8 cellular contexts compared by ENCODE assay signal in genomic region chr6:1856381-1856780, GRCh38.
DNase-seq lines count a peak whose midpoint lies in the region; ATAC-seq and TF ChIP-seq lines count a peak whose summit lies in the region.

No MANE protein-coding gene starts in this region.

- H3K9me3 ChIP-seq in T-helper 17 cell (ENCODE audit: control insufficient read depth, low read length, poor library complexity, severe bottlenecking), result no peaks in the 10 kb centered on the region
- no peaks in the 10 kb centered on the region for H3K9me3 ChIP-seq in smooth muscle cell (replicated peaks; ENCODE audit: low read depth)
- no peaks in the 10 kb centered on the region for H3K9me3 ChIP-seq in esophagus squamous epithelium
- no peaks in the 10 kb centered on the region for H3K9me3 ChIP-seq in upper lobe of right lung
- H3K9me3 ChIP-seq in ascending aorta, result no peaks in the 10 kb centered on the region

- TF ChIP-seq CTCF in smooth muscle cell (IDR thresholded peaks at IDR 0.05; ENCODE audit: borderline replicate concordance, insufficient read depth, poor library complexity, severe bottlenecking) (no peak), esophagus squamous epithelium (IDR thresholded peaks at IDR 0.05) (no peak), upper lobe of right lung (IDR thresholded peaks at IDR 0.05) (no peak), ascending aorta (IDR thresholded peaks at IDR 0.05) (no peak)

- H3K4me2 ChIP-seq in smooth muscle cell, result no peak overlapping the region

- H3K4me1 ChIP-seq in smooth muscle cell (ENCODE audit: low read depth), result no peaks in the 10 kb centered on the region
- peaks cover 0 to 5% (median 0%) of the 10 kb centered on the region in 3 donors for H3K4me1 ChIP-seq in esophagus squamous epithelium
- H3K4me1 ChIP-seq in upper lobe of right lung, result no peaks in the 10 kb centered on the region
- H3K4me1 ChIP-seq in ascending aorta, result peaks cover 0 to 20% of the 10 kb centered on the region in 2 donors

- H3K36me3 Mint-ChIP-seq in T-helper 17 cell (ENCODE audit: low read depth), result peaks cover 5% of the 10 kb centered on the region

- DNase-seq in ELR (ENCODE audit: low read depth), result peak; percentile 23
- peak; percentile 30 for DNase-seq in HT-29 (ENCODE audit: low spot score)
- no peak for DNase-seq in T-helper 17 cell
- DNase-seq in smooth muscle cell (lab: John Stamatoyannopoulos, UW; ENCODE audit: unreplicated experiment), result peak; percentile 11
- DNase-seq in esophagus squamous epithelium (lab: John Stamatoyannopoulos, UW), result no peak
- no peak for DNase-seq in upper lobe of right lung
- DNase-seq in ascending aorta (ENCODE audit: low spot score in 2 of 2), result no peak

- H3K36me3 ChIP-seq in smooth muscle cell (ENCODE audit: low read depth) (no peaks in the 10 kb centered on the region), esophagus squamous epithelium (no peaks in the 10 kb centered on the region), upper lobe of right lung (no peaks in the 10 kb centered on the region), ascending aorta (no peaks in the 10 kb centered on the region)

- no peak overlapping the region for H2AFZ ChIP-seq in smooth muscle cell (ENCODE audit: low read depth)

- 53% methylated on average over 3 of the region's 3 CpGs for WGBS in smooth muscle cell (ENCODE audit: low lambda C conversion rate)
- WGBS in esophagus squamous epithelium, 2 donors, result 39 to 41% methylated on average over 3 of the region's 3 CpGs

- no peak overlapping the region for H3K4me3 Mint-ChIP-seq in T-helper 17 cell

- peaks cover 63% of the 10 kb centered on the region for H3K27me3 ChIP-seq in smooth muscle cell (ENCODE audit: low read depth)
- H3K27me3 ChIP-seq in esophagus squamous epithelium, result no peaks in the 10 kb centered on the region
- H3K27me3 ChIP-seq in upper lobe of right lung, result no peaks in the 10 kb centered on the region
- H3K27me3 ChIP-seq in ascending aorta, result no peaks in the 10 kb centered on the region

- H3K27ac Mint-ChIP-seq in T-helper 17 cell, result no peak overlapping the region

- H3K4me1 Mint-ChIP-seq in T-helper 17 cell, result peaks cover 2% of the 10 kb centered on the region

- no peaks in the 10 kb centered on the region for H3K79me2 ChIP-seq in smooth muscle cell (ENCODE audit: low read depth)

- H4K20me1 ChIP-seq in smooth muscle cell (ENCODE audit: low read depth), result no peaks in the 10 kb centered on the region

- intact Hi-C loops in esophagus squamous epithelium (cut with DNase I) (no loop called here), upper lobe of right lung (cut with DNase I) (no loop called here), ascending aorta (cut with DNase I) (loop anchor here (10.0 kb wide), 1 partner anchor 178 kb away; no protein-coding TSS in a partner anchor)

- peak; percentile 97 for ATAC-seq in GM21529 (IDR thresholded peaks at IDR 0.05; ENCODE audit: unreplicated experiment)
- ATAC-seq in T-helper 17 cell, result peak; percentile 41
- ATAC-seq in upper lobe of right lung, result no peak

- H3K9ac ChIP-seq in smooth muscle cell (ENCODE audit: low read depth), result no peak overlapping the region

- H3K27ac ChIP-seq in smooth muscle cell (ENCODE audit: low read depth) (no peak overlapping the region), esophagus squamous epithelium (no peak overlapping the region), upper lobe of right lung (no peak overlapping the region), ascending aorta (no peak overlapping the region)

- no peaks in the 10 kb centered on the region for H3K27me3 Mint-ChIP-seq in T-helper 17 cell

- no peak for TF ChIP-seq POLR2A in esophagus squamous epithelium (IDR thresholded peaks at IDR 0.05)

- H3K4me3 ChIP-seq in smooth muscle cell (no peak overlapping the region), esophagus squamous epithelium (no peak overlapping the region), upper lobe of right lung (no peak overlapping the region), ascending aorta (no peak overlapping the region)

- H3F3A ChIP-seq in smooth muscle cell (ENCODE audit: low read depth), result no peaks in the 10 kb centered on the region

Comparison
In these comparisons a context has a peak if more than half of its experiments do, and no peak if none do; other contexts are left out.
1. DNase-seq: peak in ELR (single experiment), HT-29 (single experiment) and smooth muscle cell (single experiment); none in T-helper 17 cell (0 of 3), esophagus squamous epithelium (single experiment), upper lobe of right lung (single experiment) and ascending aorta (0 of 2).